ENCODE assay signal across 1 cellular context in genomic region chr22:20916916-20917810, GRCh38.
TF ChIP-seq lines count a peak whose summit lies in the region.

CRKL (plus strand) TSS chr22:20917407; CDS start chr22:20917935, 528 bp downstream.

TF ChIP-seq in HepG2, 621 proteins besides CTCF, POLR2A, EP300 and RAD21 (continued from another document and continues in another):
- TF ChIP-seq ZBTB26 (CRISPR knock-in tag; IDR thresholded peaks at IDR 0.05; ENCODE audit: borderline replicate concordance) = no peak
- TF ChIP-seq RARG (CRISPR knock-in tag; IDR thresholded peaks at IDR 0.05; ENCODE audit: low read depth) = no peak
- TF ChIP-seq ZNF354B (CRISPR knock-in tag; IDR thresholded peaks at IDR 0.05) = no peak
- TF ChIP-seq ZGPAT (CRISPR knock-in tag; IDR thresholded peaks at IDR 0.05) = peak; percentile 98
- TF ChIP-seq ARID5B (CRISPR knock-in tag; IDR thresholded peaks at IDR 0.05) = peak; percentile 81; the same call in 1 of the 2 replicates
- TF ChIP-seq ZNF3 (CRISPR knock-in tag; IDR thresholded peaks at IDR 0.05) = peak; percentile 91
- peak; percentile 8; the same call in 1 of the 2 replicates for TF ChIP-seq KDM5A (IDR thresholded peaks at IDR 0.05; ENCODE audit: borderline replicate concordance, low read length)
- TF ChIP-seq ZNF770 (CRISPR knock-in tag; IDR thresholded peaks at IDR 0.05) = peak; percentile 79
- peak; percentile 98; the same call in 1 of the 2 replicates for TF ChIP-seq ZNF572 (CRISPR knock-in tag; IDR thresholded peaks at IDR 0.05)
- peak; percentile 56; the same call in 1 of the 2 replicates for TF ChIP-seq ZFP90 (CRISPR knock-in tag; IDR thresholded peaks at IDR 0.05; ENCODE audit: borderline replicate concordance)
- TF ChIP-seq TARDBP (CRISPR knock-in tag; IDR thresholded peaks at IDR 0.05) = peak; percentile 83; the same call in 1 of the 2 replicates
- TF ChIP-seq MIXL1 (CRISPR knock-in tag; IDR thresholded peaks at IDR 0.05) = no peak; the same call in 1 of the 2 replicates
- TF ChIP-seq ZNF800 (CRISPR knock-in tag; IDR thresholded peaks at IDR 0.05) = peak; percentile 72; the same call in 1 of the 2 replicates
- TF ChIP-seq ARHGAP35 (CRISPR knock-in tag; IDR thresholded peaks at IDR 0.05; ENCODE audit: borderline replicate concordance) = peak; percentile 60; the same call in 1 of the 2 replicates
- peak; percentile 51 for TF ChIP-seq ETV5 (CRISPR knock-in tag; IDR thresholded peaks at IDR 0.05; ENCODE audit: borderline replicate concordance)
- TF ChIP-seq FOXM1 (CRISPR knock-in tag; IDR thresholded peaks at IDR 0.05) = no peak
- TF ChIP-seq NRL (CRISPR knock-in tag; IDR thresholded peaks at IDR 0.05; ENCODE audit: borderline replicate concordance) = peak; percentile 70; the same call in 1 of the 2 replicates
- no peak for TF ChIP-seq BATF2 (CRISPR knock-in tag; IDR thresholded peaks at IDR 0.05)
- no peak for TF ChIP-seq FOXA1 (IDR thresholded peaks at IDR 0.05)
- no peak for TF ChIP-seq FOXA1 (CRISPR knock-in tag; IDR thresholded peaks at IDR 0.05)
- TF ChIP-seq NFYB (CRISPR knock-in tag; IDR thresholded peaks at IDR 0.05) = peak; percentile 76
- TF ChIP-seq TFE3 (CRISPR knock-in tag; IDR thresholded peaks at IDR 0.05) = no peak
- peak; percentile 45; the same call in 1 of the 2 replicates for TF ChIP-seq HMG20B (CRISPR knock-in tag; conservative IDR thresholded peaks at IDR 0.05)
- no peak for TF ChIP-seq SCMH1 (CRISPR knock-in tag; IDR thresholded peaks at IDR 0.05; ENCODE audit: borderline replicate concordance)
- TF ChIP-seq ZNF331 (CRISPR knock-in tag; IDR thresholded peaks at IDR 0.05) = peak; percentile 93
- 0 out of 2 replicates have a peak, but pooled peaks have one; percentile 14 for TF ChIP-seq ZBTB21 (CRISPR knock-in tag; IDR thresholded peaks at IDR 0.05)
- no peak; the same call in 1 of the 2 replicates for TF ChIP-seq ZNF451 (CRISPR knock-in tag; IDR thresholded peaks at IDR 0.05)
- TF ChIP-seq JUND (CRISPR knock-in tag; IDR thresholded peaks at IDR 0.05) = 0 out of 2 replicates have a peak, but pooled peaks have one; percentile 65
- peak; percentile 80; the same call in 1 of the 2 replicates for TF ChIP-seq FOXK1 (CRISPR knock-in tag; IDR thresholded peaks at IDR 0.05; ENCODE audit: borderline replicate concordance, low read depth)
- TF ChIP-seq RFXANK (CRISPR knock-in tag; IDR thresholded peaks at IDR 0.05) = peak; percentile 83; the same call in 1 of the 2 replicates
- TF ChIP-seq ZFY (CRISPR knock-in tag; IDR thresholded peaks at IDR 0.05) = peak; percentile 71
- TF ChIP-seq REST (IDR thresholded peaks at IDR 0.05; ENCODE audit: borderline replicate concordance in 1 of 2, low read depth in 1 of 2, low read length in 2 of 2) = no peak; a peak in 1 of 4 replicates
- TF ChIP-seq ETV6 (CRISPR knock-in tag; conservative IDR thresholded peaks at IDR 0.05) = no peak
- TF ChIP-seq ZNF576 (CRISPR knock-in tag; IDR thresholded peaks at IDR 0.05) = no peak
- TF ChIP-seq ZNF747 (CRISPR knock-in tag; IDR thresholded peaks at IDR 0.05; ENCODE audit: borderline replicate concordance) = peak; percentile 88
- TF ChIP-seq ZNF256 (CRISPR knock-in tag; conservative IDR thresholded peaks at IDR 0.05) = no peak
- TF ChIP-seq SRY (CRISPR knock-in tag; IDR thresholded peaks at IDR 0.05) = peak; percentile 80; the same call in 1 of the 2 replicates
- TF ChIP-seq KLF15 (CRISPR knock-in tag; IDR thresholded peaks at IDR 0.05; ENCODE audit: borderline replicate concordance) = no peak; the same call in 1 of the 2 replicates
- TF ChIP-seq CBFB (CRISPR knock-in tag; IDR thresholded peaks at IDR 0.05) = peak; percentile 28; the same call in 1 of the 2 replicates
- TF ChIP-seq ZNF225 (CRISPR knock-in tag; IDR thresholded peaks at IDR 0.05) = no peak
- no peak; the same call in 1 of the 2 replicates for TF ChIP-seq ELF4 (CRISPR knock-in tag; IDR thresholded peaks at IDR 0.05; ENCODE audit: borderline replicate concordance)
- TF ChIP-seq HMGXB4 (CRISPR knock-in tag; IDR thresholded peaks at IDR 0.05; ENCODE audit: borderline replicate concordance in 1 of 2, low read depth in 1 of 2) = peak; percentile 91 to 98
- peak; percentile 41; the same call in 1 of the 2 replicates for TF ChIP-seq NFKBIZ (CRISPR knock-in tag; IDR thresholded peaks at IDR 0.05)
- TF ChIP-seq FOXO1 (CRISPR knock-in tag; IDR thresholded peaks at IDR 0.05) = peak; percentile 88
- 0 out of 2 replicates have a peak, but pooled peaks have one; percentile 29 for TF ChIP-seq ZNF713 (CRISPR knock-in tag; IDR thresholded peaks at IDR 0.05)
